ENCODE assay signal across 1 cellular context in the genomic region with DNA sequence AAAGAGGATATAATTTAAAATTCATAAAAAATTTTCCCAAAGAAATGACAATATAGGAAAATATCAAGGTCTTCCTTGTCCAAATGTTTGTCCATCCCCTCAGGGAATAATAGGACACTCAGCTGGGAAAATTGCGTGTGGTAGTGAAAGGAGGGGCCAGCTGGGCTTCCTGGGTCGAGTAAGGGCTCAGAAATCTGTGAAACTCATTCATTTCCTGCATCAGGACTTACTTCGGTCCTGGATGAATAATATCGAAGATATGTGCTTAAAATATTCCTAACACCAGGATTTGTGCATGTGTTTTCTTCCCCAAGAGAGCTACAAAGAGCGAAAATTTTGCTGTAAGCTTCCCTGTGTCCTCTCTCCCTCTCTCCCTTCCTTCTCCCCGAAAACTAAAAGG.
TF ChIP-seq lines count a peak whose summit lies in the region.

No MANE protein-coding gene starts in this region.

TF ChIP-seq in A549, 52 proteins besides CTCF, POLR2A, EP300 and RAD21 (continued from another document):
- TF ChIP-seq, protein P1, sequence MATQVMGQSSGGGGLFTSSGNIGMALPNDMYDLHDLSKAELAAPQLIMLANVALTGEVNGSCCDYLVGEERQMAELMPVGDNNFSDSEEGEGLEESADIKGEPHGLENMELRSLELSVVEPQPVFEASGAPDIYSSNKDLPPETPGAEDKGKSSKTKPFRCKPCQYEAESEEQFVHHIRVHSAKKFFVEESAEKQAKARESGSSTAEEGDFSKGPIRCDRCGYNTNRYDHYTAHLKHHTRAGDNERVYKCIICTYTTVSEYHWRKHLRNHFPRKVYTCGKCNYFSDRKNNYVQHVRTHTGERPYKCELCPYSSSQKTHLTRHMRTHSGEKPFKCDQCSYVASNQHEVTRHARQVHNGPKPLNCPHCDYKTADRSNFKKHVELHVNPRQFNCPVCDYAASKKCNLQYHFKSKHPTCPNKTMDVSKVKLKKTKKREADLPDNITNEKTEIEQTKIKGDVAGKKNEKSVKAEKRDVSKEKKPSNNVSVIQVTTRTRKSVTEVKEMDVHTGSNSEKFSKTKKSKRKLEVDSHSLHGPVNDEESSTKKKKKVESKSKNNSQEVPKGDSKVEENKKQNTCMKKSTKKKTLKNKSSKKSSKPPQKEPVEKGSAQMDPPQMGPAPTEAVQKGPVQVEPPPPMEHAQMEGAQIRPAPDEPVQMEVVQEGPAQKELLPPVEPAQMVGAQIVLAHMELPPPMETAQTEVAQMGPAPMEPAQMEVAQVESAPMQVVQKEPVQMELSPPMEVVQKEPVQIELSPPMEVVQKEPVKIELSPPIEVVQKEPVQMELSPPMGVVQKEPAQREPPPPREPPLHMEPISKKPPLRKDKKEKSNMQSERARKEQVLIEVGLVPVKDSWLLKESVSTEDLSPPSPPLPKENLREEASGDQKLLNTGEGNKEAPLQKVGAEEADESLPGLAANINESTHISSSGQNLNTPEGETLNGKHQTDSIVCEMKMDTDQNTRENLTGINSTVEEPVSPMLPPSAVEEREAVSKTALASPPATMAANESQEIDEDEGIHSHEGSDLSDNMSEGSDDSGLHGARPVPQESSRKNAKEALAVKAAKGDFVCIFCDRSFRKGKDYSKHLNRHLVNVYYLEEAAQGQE (IDR thresholded peaks at IDR 0.05): no peak
- no peak for TF ChIP-seq CHD2 (IDR thresholded peaks at IDR 0.05; ENCODE audit: low read length, partially characterized antibody)
- no peak for TF ChIP-seq PHF8 (IDR thresholded peaks at IDR 0.05; ENCODE audit: borderline replicate concordance, low read depth)
